In genomic region chr10:74826142-74827044, GRCh38 we compare ENCODE assay signal across 8 cellular contexts. TPM values are rescaled to one million over a fixed set of nuclear protein-coding genes. Genes with fewer than 3 reads are reported as not detected.
A peak's percentile ranks its signal among the peaks of the same experiment; 100 is the strongest.
DNase-seq lines count a peak whose midpoint lies in the region; ATAC-seq and TF ChIP-seq lines count a peak whose summit lies in the region.

KAT6B (plus strand) TSS chr10:74826600; CDS start chr10:74842858, 16,258 bp downstream.

- TF ChIP-seq POLR2A in GM15510 (IDR thresholded peaks at IDR 0.05; ENCODE audit: borderline replicate concordance, extremely low read depth, insufficient read length): peak; percentile 61

- peaks cover 4% of the 10 kb centered on the region for H3K9me3 Mint-ChIP-seq in progenitor cell of endocrine pancreas (ENCODE audit: low read depth)

- TF ChIP-seq CTCF in left ventricle myocardium inferior (IDR thresholded peaks at IDR 0.05; ENCODE audit: borderline replicate concordance) (no peak), progenitor cell of endocrine pancreas (IDR thresholded peaks at IDR 0.05; ENCODE audit: unreplicated experiment) (peak; percentile 58)

- peaks cover 4% of the 10 kb centered on the region for H3K36me3 Mint-ChIP-seq in T-helper 17 cell (ENCODE audit: low read depth)
- H3K36me3 Mint-ChIP-seq in progenitor cell of endocrine pancreas (ENCODE audit: insufficient read depth): peaks cover 11% of the 10 kb centered on the region

- H3K4me1 ChIP-seq in left ventricle myocardium inferior: peaks cover 67% of the 10 kb centered on the region

- DNase-seq in NCI-H1694 treated with DMSO at 0.1 percent for 48 hours (lab: John Stamatoyannopoulos, UW): peak; percentile 100
- peak; percentile 98 to 100 (median 99) for DNase-seq in T-helper 17 cell
- peak; percentile 89 to 100 (median 100) for DNase-seq in amygdala (lab: John Stamatoyannopoulos, UW)
- DNase-seq in left ventricle myocardium inferior: peak; percentile 100
- DNase-seq in progenitor cell of endocrine pancreas (ENCODE audit: low spot score, unreplicated experiment): peak; percentile 99
- DNase-seq in ureter (ENCODE audit: low spot score): peak; percentile 100

- H3K4me1 Mint-ChIP-seq in T-helper 17 cell (peaks cover 65% of the 10 kb centered on the region), progenitor cell of endocrine pancreas (ENCODE audit: low read depth) (peaks cover 50% of the 10 kb centered on the region)

- H3K36me3 ChIP-seq in left ventricle myocardium inferior: no peaks in the 10 kb centered on the region

- ATAC-seq in HG02885 (IDR thresholded peaks at IDR 0.05; ENCODE audit: poor library complexity, unreplicated experiment) (peak; percentile 87), T-helper 17 cell (peak; percentile 83)

- intact Hi-C loops in left ventricle myocardium inferior (cut with micrococcal nuclease): no loop called here

- no peaks in the 10 kb centered on the region for H3K27me3 ChIP-seq in left ventricle myocardium inferior (ENCODE audit: low read depth)

- no peaks in the 10 kb centered on the region for H3K9me3 ChIP-seq in T-helper 17 cell (ENCODE audit: control insufficient read depth, low read length, poor library complexity, severe bottlenecking)
- no peaks in the 10 kb centered on the region for H3K9me3 ChIP-seq in left ventricle myocardium inferior (replicated peaks)

- H3K4me3 Mint-ChIP-seq in T-helper 17 cell (peak within 1 kb of the TSS; percentile 96), progenitor cell of endocrine pancreas (ENCODE audit: low read depth) (peak within 1 kb of the TSS; percentile 96)

- H3K27me3 Mint-ChIP-seq in T-helper 17 cell (no peaks in the 10 kb centered on the region), progenitor cell of endocrine pancreas (no peaks in the 10 kb centered on the region)

- H3K27ac Mint-ChIP-seq in T-helper 17 cell: peak within 1 kb of the TSS; percentile 95
- peak within 1 kb of the TSS; percentile 99 for H3K27ac Mint-ChIP-seq in progenitor cell of endocrine pancreas

- H3K4me3 ChIP-seq in left ventricle myocardium inferior: peak within 1 kb of the TSS; percentile 96

- H3K27ac ChIP-seq in left ventricle myocardium inferior (replicated peaks): peak within 1 kb of the TSS; percentile 96

RNA-seq across cellular contexts. Expression of gene KAT6B, which starts in this region (rescaled TPM):
- 10 to 100 TPM; 81.9 to 84.6 TPM for total RNA-seq in T-helper 17 cell
- 41.0 TPM for total RNA-seq in left ventricle myocardium inferior
- total RNA-seq in progenitor cell of endocrine pancreas: 75.4 and 76.9 TPM in 2 replicates
- total RNA-seq in ureter: 56.2 TPM

Comparison
In these comparisons a context has a peak if more than half of its experiments do, and no peak if none do; other contexts are left out.
1. Peak in every context shown above with its lines: DNase-seq, ATAC-seq, H3K4me3 ChIP-seq and H3K27ac ChIP-seq.